In genomic region chr5:1140818-1141189, GRCh38 we compare ENCODE assay signal across 9 cellular contexts. TPM values are rescaled to one million over a fixed set of nuclear protein-coding genes. Genes with fewer than 3 reads are reported as not detected.
A peak's percentile ranks its signal among the peaks of the same experiment; 100 is the strongest.
DNase-seq lines count a peak whose midpoint lies in the region; ATAC-seq and TF ChIP-seq lines count a peak whose summit lies in the region.
"Had no signal": no experiment of that assay in that cellular context is flagged by ENCODE, and none has a peak within 500 bp of the region (broad histone marks: within the 10 kb centered on the region; RNA-seq: fewer than 3 reads in every experiment).

No MANE protein-coding gene starts in this region.

- H3K27ac ChIP-seq in MM.1S (ENCODE audit: low read length) (no peak overlapping the region), right cardiac atrium (ENCODE audit: low read length) (no peak overlapping the region)

- H3F3A ChIP-seq in MM.1S (ENCODE audit: insufficient read depth, low read length), result peaks cover 3% of the 10 kb centered on the region; the same call in 1 of the 2 replicates

- no peak overlapping the region for H3K9ac ChIP-seq in MM.1S (ENCODE audit: low read length)

- DNase-seq in left ventricle myocardium superior, result no peak
- DNase-seq in cardiac septum (ENCODE audit: low spot score), result no peak
- DNase-seq in MM.1S, result no peak
- DNase-seq in right cardiac atrium, result peak in 1 of 3 donors; percentile 45
- no peak for DNase-seq in stimulated activated CD4-positive, alpha-beta T cell treated with anti-CD3 and anti-CD28 coated beads, Interleukin-2, amount 100 ng/mL, for 48 hours
- DNase-seq in hippocampal formation (lab: John Stamatoyannopoulos, UW), result no peak
- DNase-seq: NCI-H2227 treated with DMSO at 0.1 percent for 48 hours had no signal

- TF ChIP-seq CTCF in MM.1S (IDR thresholded peaks at IDR 0.05; ENCODE audit: low read length), result no peak

- H3K9me3 ChIP-seq in MM.1S (replicated peaks; ENCODE audit: insufficient read depth, low read length), result no peaks in the 10 kb centered on the region
- H3K9me3 ChIP-seq in right cardiac atrium (ENCODE audit: control insufficient read depth, low read length), result no peaks in the 10 kb centered on the region

- H3K36me3 ChIP-seq in MM.1S (replicated peaks; ENCODE audit: insufficient read depth, low read length), result no peaks in the 10 kb centered on the region

- no peaks in the 10 kb centered on the region for H4K20me1 ChIP-seq in MM.1S (ENCODE audit: insufficient read depth, low read length)

- intact Hi-C loops in left ventricle myocardium superior (cut with micrococcal nuclease) (loop anchor here (10.0 kb wide), 1 partner anchor 216 kb away; no protein-coding TSS in a partner anchor), cardiac septum (cut with DNase I) (loop anchor here (2.0 kb wide), 3 partner anchors 86 to 218 kb away; no protein-coding TSS in a partner anchor), right cardiac atrium (cut with DNase I) (loop anchor here in 3 of 4 donors (5.0 to 10.0 kb wide), 3 partner anchors 134 to 216 kb away; partner anchors contain the start of gene NKD2 (in 2 of the 3))

- peak overlapping the region; percentile 56; the same call in 1 of the 2 replicates for H3K4me2 ChIP-seq in MM.1S (ENCODE audit: low read depth, low read length)

- no peaks in the 10 kb centered on the region for H3K9me2 ChIP-seq in MM.1S (replicated peaks; ENCODE audit: insufficient read depth, low read length)

- H3K4me1 ChIP-seq in MM.1S (ENCODE audit: low read length) (peaks cover 18% of the 10 kb centered on the region), right cardiac atrium (ENCODE audit: control insufficient read depth, insufficient read depth, low read length) (no peaks in the 10 kb centered on the region)

- H3K4me3 ChIP-seq in MM.1S (ENCODE audit: low read length) (no peak overlapping the region), right cardiac atrium (ENCODE audit: low read length) (no peak overlapping the region)

- H3K27me3 ChIP-seq in MM.1S (replicated peaks; ENCODE audit: insufficient read depth, low read length), result no peaks in the 10 kb centered on the region
- H3K27me3 ChIP-seq in right cardiac atrium (ENCODE audit: control insufficient read depth, insufficient read depth), result no peaks in the 10 kb centered on the region

- WGBS in right cardiac atrium, result 69% methylated on average over 15 of the region's 15 CpGs

- no peaks in the 10 kb centered on the region for H3K79me2 ChIP-seq in MM.1S (ENCODE audit: low read length)

- no peak overlapping the region for H2AFZ ChIP-seq in MM.1S (ENCODE audit: low read length)

- ATAC-seq in left ventricle myocardium superior, result peak; percentile 3
- peak; percentile 1 to 2 for ATAC-seq in right cardiac atrium
- no peak for ATAC-seq in HG03025 (IDR thresholded peaks at IDR 0.05; ENCODE audit: low FRiP score, unreplicated experiment)
- no peak for ATAC-seq in GM21526 (IDR thresholded peaks at IDR 0.05; ENCODE audit: low FRiP score, unreplicated experiment)

RNA-seq across cellular contexts. Expression of gene SLC12A7, which starts 28.9 kb away (rescaled TPM):
- total RNA-seq in left ventricle myocardium superior (230 TPM), cardiac septum (127 TPM), right cardiac atrium (10 to 100 TPM; 57.2 to 80.5 (median 65.6) TPM)
- 28.5 TPM for polyA plus RNA-seq in right cardiac atrium

Comparison
In these comparisons a context has a peak if more than half of its experiments do, and no peak if none do; other contexts are left out.
1. ATAC-seq: peak in left ventricle myocardium superior (single experiment) and right cardiac atrium (2 of 2); none in HG03025 (single experiment) and GM21526 (single experiment).